Comparison of ENCODE assay signal across 12 cellular contexts in the genomic region with DNA sequence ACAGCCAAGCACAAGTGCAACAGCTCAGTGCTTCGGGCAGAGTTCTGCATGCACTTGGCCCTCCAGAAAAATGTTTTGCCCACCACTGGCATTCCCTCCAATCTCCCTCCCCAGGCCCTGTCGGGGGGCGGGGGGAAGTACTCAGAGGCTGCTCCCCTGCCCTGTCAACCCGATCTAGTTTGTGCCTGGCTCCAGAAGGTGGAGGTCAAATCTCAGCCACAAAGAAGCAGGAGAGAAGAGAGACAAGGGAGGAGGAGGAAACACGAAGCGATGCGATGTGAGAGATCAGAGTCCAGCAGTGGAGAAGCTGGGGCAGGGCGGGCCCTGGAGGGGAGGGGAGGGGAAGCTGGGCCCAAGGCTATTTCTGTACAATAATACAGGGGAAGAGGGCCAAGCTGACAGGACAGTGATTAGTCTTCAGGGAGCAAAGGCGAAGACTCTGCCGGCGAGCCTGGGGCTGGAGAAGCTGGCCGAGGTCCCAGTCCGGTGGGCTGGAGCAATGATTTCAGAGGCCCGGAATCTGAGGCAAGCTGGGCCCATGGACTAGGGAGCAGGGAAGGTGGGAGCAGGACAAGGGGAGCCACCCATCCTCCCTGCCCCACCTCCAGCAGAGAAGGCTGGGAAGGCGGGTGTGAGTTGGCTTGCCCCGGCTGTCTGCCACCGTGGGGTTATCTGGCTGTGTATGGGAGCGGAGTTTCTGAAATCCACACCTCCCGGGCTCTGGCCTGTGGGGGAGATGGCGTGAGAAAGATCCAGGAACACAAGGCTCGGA.
DNase-seq lines count a peak whose midpoint lies in the region; ATAC-seq and TF ChIP-seq lines count a peak whose summit lies in the region.
"Had no signal": no experiment of that assay in that cellular context is flagged by ENCODE, and none has a peak within 500 bp of the region (broad histone marks: within the 10 kb centered on the region; RNA-seq: fewer than 3 reads in every experiment).

No MANE protein-coding gene starts in this region.

- peaks cover 2% of the 10 kb centered on the region for H4K20me1 ChIP-seq in fibroblast of lung (ENCODE audit: control insufficient read depth, extremely low read depth, insufficient read depth, low read length)

- DNase-seq in NCI-H226 (peak; percentile 91), fibroblast of lung (ENCODE audit: low read depth in 2 of 2) (peak; percentile 88 to 90), lung (ENCODE audit: low spot score) (no peak), stomach (no peak), cortex of kidney (lab: John Stamatoyannopoulos, UW) (no peak), HK-2 (ENCODE audit: unreplicated experiment) (no peak), NCI-H187 treated with DMSO at 0.1 percent for 48 hours (lab: John Stamatoyannopoulos, UW) (no peak)
- DNase-seq: activated B cell treated with CpG ODN at 0.5 μM for 24 hours, NCI-H1694 treated with DMSO at 0.1 percent for 48 hours, occipital lobe had no signal

- H3K27me3 ChIP-seq in fibroblast of lung (ENCODE audit: control insufficient read depth, insufficient read depth, low read length), result peaks cover 3% of the 10 kb centered on the region
- no peaks in the 10 kb centered on the region for H3K27me3 ChIP-seq in lung (ENCODE audit: control insufficient read depth, insufficient read depth)
- H3K27me3 ChIP-seq in stomach, result no peaks in the 10 kb centered on the region

- WGBS in lung, 2 donors, result 63% methylated on average over 16 to 21 of the region's 21 CpGs
- WGBS in stomach, 5 donors, result 22 to 63% (median 31%) methylated on average over 18 to 21 of the region's 21 CpGs

- H3K36me3 ChIP-seq in fibroblast of lung (ENCODE audit: control insufficient read depth, insufficient read depth, low read length) (no peaks in the 10 kb centered on the region), lung (ENCODE audit: control insufficient read depth in 2 of 2, insufficient read depth in 2 of 2, low read length in 2 of 2) (no peaks in the 10 kb centered on the region), stomach (no peaks in the 10 kb centered on the region)
- H3K36me3 ChIP-seq: HAP-1 had no signal

- H3K4me2 ChIP-seq in fibroblast of lung (ENCODE audit: extremely low read depth, insufficient read depth, low read length), result peak overlapping the region; percentile 35

- H3K4me3 ChIP-seq in fibroblast of lung (replicated peaks in 1 of 4; ENCODE audit: control extremely low read depth in 1 of 4, insufficient read depth in 1 of 4, low read depth in 3 of 4, low read length in 4 of 4) (no peak overlapping the region), lung (no peak overlapping the region), stomach (no peak overlapping the region)
- H3K4me3 ChIP-seq: HAP-1 had no signal

- H3K9me3 ChIP-seq in fibroblast of lung (ENCODE audit: control insufficient read depth, insufficient read depth, low read depth, low read length), result no peaks in the 10 kb centered on the region
- peaks cover 0 to 3% of the 10 kb centered on the region in 2 donors for H3K9me3 ChIP-seq in lung (ENCODE audit: control insufficient read depth in 2 of 2, insufficient read depth in 1 of 2, low read length in 1 of 2)
- no peaks in the 10 kb centered on the region for H3K9me3 ChIP-seq in stomach
- H3K9me3 ChIP-seq: HAP-1 had no signal

- no peak for TF ChIP-seq POLR2A in stomach (IDR thresholded peaks at IDR 0.05)

- intact Hi-C loops in stomach (cut with DNase I; ENCODE audit: low total_unique reads), result no loop called here

- ATAC-seq in lung (ENCODE audit: insufficient read depth, low FRiP score) (peak; percentile 35), GM21381 (IDR thresholded peaks at IDR 0.05; ENCODE audit: unreplicated experiment) (no peak)

- H3K9ac ChIP-seq in fibroblast of lung (ENCODE audit: insufficient read depth, low read length), result no peak overlapping the region

- no peaks in the 10 kb centered on the region for H3K79me2 ChIP-seq in fibroblast of lung (ENCODE audit: control insufficient read depth, insufficient read depth, low read length)

- TF ChIP-seq CTCF in fibroblast of lung (conservative IDR thresholded peaks at IDR 0.05 in 1 of 2, IDR thresholded peaks at IDR 0.05 in 1 of 2; ENCODE audit: low read depth in 1 of 2, low read length in 2 of 2) (no peak), lung (IDR thresholded peaks at IDR 0.05; ENCODE audit: control extremely low read depth, extremely low read depth) (no peak), stomach (IDR thresholded peaks at IDR 0.05) (no peak)

- no peak for TF ChIP-seq EP300 in stomach (IDR thresholded peaks at IDR 0.05)

- peaks cover 10% of the 10 kb centered on the region for H3K4me1 ChIP-seq in fibroblast of lung (ENCODE audit: control insufficient read depth, extremely low read depth, insufficient read depth, low read length)
- H3K4me1 ChIP-seq in lung (ENCODE audit: control insufficient read depth in 2 of 2, insufficient read depth in 2 of 2, low read length in 2 of 2), result peaks cover 5 to 12% of the 10 kb centered on the region in 2 donors
- H3K4me1 ChIP-seq in stomach, result peaks cover 0 to 32% (median 18%) of the 10 kb centered on the region in 4 donors
- H3K4me1 ChIP-seq: HAP-1 had no signal

- no peak overlapping the region for H3K27ac ChIP-seq in fibroblast of lung (ENCODE audit: insufficient read depth, low read length)
- H3K27ac ChIP-seq in lung (ENCODE audit: low read depth in 1 of 2, low read length in 1 of 2), result peak overlapping the region in 1 of 2 donors; percentile 42
- peak overlapping the region in 4 of 5 donors; percentile 20 to 64 (median 61) for H3K27ac ChIP-seq in stomach

- H2AFZ ChIP-seq in fibroblast of lung (ENCODE audit: low read length), result no peak overlapping the region

Comparison
In these comparisons a context has a peak if more than half of its experiments do, and no peak if none do; other contexts are left out.
1. DNase-seq: peak in NCI-H226 (single experiment) and fibroblast of lung (2 of 2); none in lung (single experiment), stomach (single experiment), cortex of kidney (single experiment), HK-2 (single experiment) and NCI-H187 treated with DMSO at 0.1 percent for 48 hours (single experiment).